2 cellular contexts compared by ENCODE assay signal in the genomic region with DNA sequence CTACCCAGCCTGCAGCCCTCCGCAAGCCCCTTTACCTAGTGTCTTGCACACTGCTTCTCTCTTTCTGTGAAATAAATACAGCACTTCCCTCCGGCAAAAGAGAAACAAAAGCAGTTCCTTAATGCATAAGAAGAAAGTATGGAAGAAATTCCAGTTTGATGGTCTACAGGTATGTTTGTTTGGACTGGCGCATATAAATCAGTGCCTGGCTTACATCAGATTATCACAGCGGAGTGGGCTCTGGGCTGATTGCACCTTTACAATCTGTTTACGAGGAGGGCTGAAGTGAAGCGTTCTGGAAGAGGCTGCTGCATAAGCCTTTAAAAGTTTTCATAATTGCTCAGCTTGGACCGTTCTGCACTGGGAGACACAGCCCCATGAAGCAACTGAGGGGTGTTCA.
TF ChIP-seq lines count a peak whose summit lies in the region.

No MANE protein-coding gene starts in this region.

TF ChIP-seq in HCT116, 20 proteins besides CTCF, POLR2A, EP300 and RAD21:
- TF ChIP-seq, protein P1, sequence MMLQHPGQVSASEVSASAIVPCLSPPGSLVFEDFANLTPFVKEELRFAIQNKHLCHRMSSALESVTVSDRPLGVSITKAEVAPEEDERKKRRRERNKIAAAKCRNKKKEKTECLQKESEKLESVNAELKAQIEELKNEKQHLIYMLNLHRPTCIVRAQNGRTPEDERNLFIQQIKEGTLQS (IDR thresholded peaks at IDR 0.05): no peak
- no peak for TF ChIP-seq YY1 (IDR thresholded peaks at IDR 0.05; ENCODE audit: extremely low read depth, insufficient replicate concordance, low read depth, low read length)
- no peak for TF ChIP-seq TCF7L2 (IDR thresholded peaks at IDR 0.05; ENCODE audit: borderline replicate concordance, extremely low read depth, insufficient read depth, insufficient read length)
- TF ChIP-seq CBX3 (IDR thresholded peaks at IDR 0.05; ENCODE audit: low read depth): no peak
- TF ChIP-seq ZFX (IDR thresholded peaks at IDR 0.05): no peak
- no peak for TF ChIP-seq POLR2AphosphoS5 (IDR thresholded peaks at IDR 0.05; ENCODE audit: low read depth, low read length)

TF ChIP-seq in H1, 55 proteins besides CTCF, POLR2A, EP300 and RAD21:
- no peak for TF ChIP-seq CHD2 (IDR thresholded peaks at IDR 0.05; ENCODE audit: low read length)
- no peak for TF ChIP-seq CREB1 (IDR thresholded peaks at IDR 0.05)
- no peak for TF ChIP-seq BACH1 (IDR thresholded peaks at IDR 0.05; ENCODE audit: low read length)
